In genomic region chr11:128553662-128554392, GRCh38 we compare ENCODE assay signal across 8 cellular contexts. TPM values are rescaled to one million over a fixed set of nuclear protein-coding genes. Genes with fewer than 3 reads are reported as not detected.
DNase-seq lines count a peak whose midpoint lies in the region; ATAC-seq and TF ChIP-seq lines count a peak whose summit lies in the region.

No MANE protein-coding gene starts in this region.

- TF ChIP-seq CTCF in lower lobe of right lung (IDR thresholded peaks at IDR 0.05) (peak; percentile 27), ascending aorta (IDR thresholded peaks at IDR 0.05) (no peak)

- intact Hi-C loops in lower lobe of right lung (cut with DNase I): no loop called here
- intact Hi-C loops in ascending aorta (cut with DNase I): no loop called here

- H3K4me3 ChIP-seq in lower lobe of right lung: no peak overlapping the region
- H3K4me3 ChIP-seq in ascending aorta: no peak overlapping the region

- H3K9me3 ChIP-seq in lower lobe of right lung (no peaks in the 10 kb centered on the region), ascending aorta (no peaks in the 10 kb centered on the region)

- POLR2A ChIA-PET in activated naive CD8-positive, alpha-beta T cell treated with anti-CD3 and anti-CD28 coated beads, Interleukin-2, amount 10 ng/mL, durations not matched to agents 7 days and 5 days (lab: Charles Lee): interaction anchor here (0.7 to 1.1 kb wide), 3 partner anchors 30 to 262 kb away, joined by 3 read pairs; no protein-coding TSS in a partner anchor

- H3K27me3 Mint-ChIP-seq in activated naive CD8-positive, alpha-beta T cell treated with anti-CD3 and anti-CD28 coated beads, Interleukin-2, amount 10 ng/mL, durations not matched to agents 7 days and 5 days: no peaks in the 10 kb centered on the region

- no peaks in the 10 kb centered on the region for H3K36me3 Mint-ChIP-seq in activated naive CD8-positive, alpha-beta T cell treated with anti-CD3 and anti-CD28 coated beads, Interleukin-2, amount 10 ng/mL, durations not matched to agents 7 days and 5 days

- H3K27ac Mint-ChIP-seq in activated naive CD8-positive, alpha-beta T cell treated with anti-CD3 and anti-CD28 coated beads, Interleukin-2, amount 10 ng/mL, durations not matched to agents 7 days and 5 days: peak overlapping the region; percentile 70

- no peak for ATAC-seq in activated naive CD8-positive, alpha-beta T cell treated with anti-CD3 and anti-CD28 coated beads, Interleukin-2, amount 10 ng/mL, durations not matched to agents 7 days and 5 days (ENCODE audit: low read depth)
- peak in 1 of 2 donors; percentile 12 for ATAC-seq in lower lobe of right lung

- DNase-seq in Ammon's horn (ENCODE audit: low spot score): peak; percentile 70
- peak; percentile 56 for DNase-seq in H4 (ENCODE audit: low spot score)
- DNase-seq in activated naive CD8-positive, alpha-beta T cell treated with anti-CD3 and anti-CD28 coated beads, Interleukin-2, amount 10 ng/mL, durations not matched to agents 7 days and 5 days: no peak
- DNase-seq in lower lobe of right lung: no peak
- no peak for DNase-seq in KG1 (lab: John Stamatoyannopoulos, UW)
- DNase-seq in ascending aorta (ENCODE audit: low spot score in 2 of 2): no peak
- no peak for DNase-seq in stimulated activated CD4-positive, alpha-beta T cell treated with anti-CD3 and anti-CD28 coated beads, Interleukin-4, amount 100 ng/mL, for 24 hours
- DNase-seq in iPS-NIHi11 (ENCODE audit: low spot score): no peak

- no peak overlapping the region for H3K27ac ChIP-seq in lower lobe of right lung
- no peak overlapping the region for H3K27ac ChIP-seq in ascending aorta

- H3K4me1 Mint-ChIP-seq in activated naive CD8-positive, alpha-beta T cell treated with anti-CD3 and anti-CD28 coated beads, Interleukin-2, amount 10 ng/mL, durations not matched to agents 7 days and 5 days: peaks cover 41% of the 10 kb centered on the region

- H3K4me3 Mint-ChIP-seq in activated naive CD8-positive, alpha-beta T cell treated with anti-CD3 and anti-CD28 coated beads, Interleukin-2, amount 10 ng/mL, durations not matched to agents 7 days and 5 days: no peak overlapping the region

- H3K4me1 ChIP-seq in lower lobe of right lung (peaks cover 54% of the 10 kb centered on the region), ascending aorta (peaks cover 2 to 5% of the 10 kb centered on the region in 2 donors)

- H3K27me3 ChIP-seq in lower lobe of right lung (ENCODE audit: low read depth) (no peaks in the 10 kb centered on the region), ascending aorta (no peaks in the 10 kb centered on the region)

- no peaks in the 10 kb centered on the region for H3K36me3 ChIP-seq in lower lobe of right lung
- no peaks in the 10 kb centered on the region for H3K36me3 ChIP-seq in ascending aorta

- no peaks in the 10 kb centered on the region for H3K9me3 Mint-ChIP-seq in activated naive CD8-positive, alpha-beta T cell treated with anti-CD3 and anti-CD28 coated beads, Interleukin-2, amount 10 ng/mL, durations not matched to agents 7 days and 5 days

RNA-seq across cellular contexts. Expression of gene ETS1, which starts 33.5 kb away (rescaled TPM):
- total RNA-seq in H4 (2014; rRNA removed; shearing (Covaris generic)): 23.2 and 27.7 TPM in 2 replicates
- 100 to 1,000 TPM; 568 to 580 TPM for total RNA-seq in activated naive CD8-positive, alpha-beta T cell treated with anti-CD3 and anti-CD28 coated beads, Interleukin-2, amount 10 ng/mL, durations not matched to agents 7 days and 5 days
- 123 TPM for total RNA-seq in lower lobe of right lung
- total RNA-seq in ascending aorta: 88.0 TPM

Comparison
In these comparisons a context has a peak if more than half of its experiments do, and no peak if none do; other contexts are left out.
1. DNase-seq: peak in Ammon's horn (single experiment) and H4 (single experiment); none in activated naive CD8-positive, alpha-beta T cell treated with anti-CD3 and anti-CD28 coated beads, Interleukin-2, amount 10 ng/mL, durations not matched to agents 7 days and 5 days (single experiment), lower lobe of right lung (single experiment), KG1 (single experiment), ascending aorta (0 of 2), stimulated activated CD4-positive, alpha-beta T cell treated with anti-CD3 and anti-CD28 coated beads, Interleukin-4, amount 100 ng/mL, for 24 hours (single experiment) and iPS-NIHi11 (single experiment).